13 cellular contexts compared by ENCODE assay signal in the genomic region with DNA sequence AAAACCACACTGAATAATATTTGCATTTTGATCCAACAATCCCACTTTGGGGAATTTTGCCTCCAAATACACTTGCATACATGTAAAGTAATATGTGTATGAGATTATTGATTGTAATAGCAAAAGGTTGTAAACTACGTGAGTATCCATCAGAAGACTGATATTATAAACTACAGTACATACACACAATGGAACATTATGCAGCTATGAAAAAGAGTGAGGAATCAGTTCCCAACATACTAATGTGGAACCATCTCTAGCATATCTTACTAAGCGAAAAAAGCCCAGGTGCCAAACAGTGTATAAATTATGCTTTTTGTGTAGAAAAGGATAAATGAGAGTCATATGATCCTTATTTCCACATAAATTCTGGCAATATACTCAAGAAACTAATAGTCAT. TPM values are rescaled to one million over a fixed set of nuclear protein-coding genes. Genes with fewer than 3 reads are reported as not detected.
DNase-seq lines count a peak whose midpoint lies in the region; ATAC-seq and TF ChIP-seq lines count a peak whose summit lies in the region.
"Had no signal": no experiment of that assay in that cellular context is flagged by ENCODE, and none has a peak within 500 bp of the region (broad histone marks: within the 10 kb centered on the region; RNA-seq: fewer than 3 reads in every experiment).

No MANE protein-coding gene starts in this region.

- H3K4me1 Mint-ChIP-seq in Calu3 (ENCODE audit: low read depth, unreplicated experiment) (no peaks in the 10 kb centered on the region), nephron progenitor cell (peaks cover 6% of the 10 kb centered on the region)

- H3K27ac ChIP-seq in OCI-LY7 (ENCODE audit: low read depth, low read length, poor library complexity, severe bottlenecking) (no peak overlapping the region), coronary artery (peak overlapping the region in 1 of 2 donors; percentile 1), sigmoid colon (peak overlapping the region in 1 of 4 donors; percentile 81)

- no peak for TF ChIP-seq EP300 in sigmoid colon (IDR thresholded peaks at IDR 0.05)

- BruUV-seq in Calu3 (replicated peaks; lab: Mats Ljungman, UMichigan) (no TSS peak), OCI-LY7 (replicated peaks; lab: Mats Ljungman, UMichigan) (no TSS peak)

- H3K9me3 Mint-ChIP-seq in Calu3 (ENCODE audit: low read depth, unreplicated experiment) (no peaks in the 10 kb centered on the region), nephron progenitor cell (peaks cover 11% of the 10 kb centered on the region)

- no peak for TF ChIP-seq POLR2A in sigmoid colon (IDR thresholded peaks at IDR 0.05)

- H3K79me2 ChIP-seq in OCI-LY7 (ENCODE audit: insufficient read depth, low read depth, low read length): peaks cover 7% of the 10 kb centered on the region; the same call in 1 of the 2 replicates

- intact Hi-C loops in Calu3 (cut with micrococcal nuclease; ENCODE audit: unreplicated experiment) (no loop called here), OCI-LY7 (cut with micrococcal nuclease; ENCODE audit: unreplicated experiment) (no loop called here), sigmoid colon (cut with DNase I) (loop anchor here (10.0 kb wide), 2 partner anchors 81 to 619 kb away; a partner anchor contains a TSS)

- peak overlapping the region; percentile 78 for H3K4me3 Mint-ChIP-seq in Calu3 (ENCODE audit: low read depth, unreplicated experiment)
- H3K4me3 Mint-ChIP-seq in nephron progenitor cell: peak overlapping the region; percentile 89

- no peaks in the 10 kb centered on the region for H4K20me1 ChIP-seq in OCI-LY7 (ENCODE audit: insufficient read depth, low read length)

- WGBS in sigmoid colon, 2 donors: 97% methylated on average over 2 of the region's 2 CpGs

- TF ChIP-seq CTCF in Calu3 (IDR thresholded peaks at IDR 0.05; ENCODE audit: unreplicated experiment): no peak
- no peak for TF ChIP-seq CTCF in OCI-LY7 (conservative IDR thresholded peaks at IDR 0.05; ENCODE audit: low read length)
- TF ChIP-seq CTCF in coronary artery (IDR thresholded peaks at IDR 0.05): no peak
- TF ChIP-seq CTCF in nephron progenitor cell (IDR thresholded peaks at IDR 0.05): no peak
- no peak for TF ChIP-seq CTCF in sigmoid colon (IDR thresholded peaks at IDR 0.05)

- peak overlapping the region; percentile 61; the same call in 1 of the 2 replicates for H3K4me2 ChIP-seq in OCI-LY7 (ENCODE audit: low read length)

- H3K9me3 ChIP-seq in OCI-LY7 (ENCODE audit: low read length) (no peaks in the 10 kb centered on the region; the same call in 1 of the 2 replicates), sigmoid colon (no peaks in the 10 kb centered on the region)
- H3K9me3 ChIP-seq: Caco-2, vagina had no signal

- ATAC-seq in HG03159 (IDR thresholded peaks at IDR 0.05; ENCODE audit: unreplicated experiment) (no peak), HG03439 (IDR thresholded peaks at IDR 0.05; ENCODE audit: unreplicated experiment) (no peak), GM21526 (IDR thresholded peaks at IDR 0.05; ENCODE audit: low FRiP score, unreplicated experiment) (no peak)
- ATAC-seq: HCT116, right cardiac atrium had no signal

- CTCF ChIA-PET in Calu3 (lab: Charles Lee) (interaction anchor here (1.4 kb wide), 1 partner anchor 10 kb away, joined by 3 read pairs; no protein-coding TSS in a partner anchor), OCI-LY7 (lab: Charles Lee; ENCODE audit: unreplicated experiment) (no interaction called here)

- H2AFZ ChIP-seq in OCI-LY7 (ENCODE audit: low read length): no peak overlapping the region

- POLR2A ChIA-PET in OCI-LY7 (lab: Charles Lee): interaction anchor here (0.6 to 1.9 kb wide), 4 partner anchors 10 to 637 kb away, joined by 3 to 7 read pairs (median 3); no protein-coding TSS in a partner anchor

- H3K9me2 ChIP-seq in OCI-LY7 (ENCODE audit: insufficient read depth, low read length): no peaks in the 10 kb centered on the region

- H3K27ac Mint-ChIP-seq in Calu3 (ENCODE audit: unreplicated experiment) (no peak overlapping the region), nephron progenitor cell (no peak overlapping the region)

- peaks cover 33% of the 10 kb centered on the region for H3K36me3 Mint-ChIP-seq in Calu3 (ENCODE audit: insufficient read depth, unreplicated experiment)
- peaks cover 40% of the 10 kb centered on the region for H3K36me3 Mint-ChIP-seq in nephron progenitor cell (ENCODE audit: low read depth)

- H3K4me1 ChIP-seq in OCI-LY7 (ENCODE audit: insufficient read depth, low read length, poor library complexity, severe bottlenecking) (peaks cover 5% of the 10 kb centered on the region), sigmoid colon (peaks cover 0 to 14% (median 7%) of the 10 kb centered on the region in 4 donors)
- H3K4me1 ChIP-seq: Caco-2 had no signal

- H3K36me3 ChIP-seq in OCI-LY7 (ENCODE audit: insufficient read depth, low read length) (0 out of 2 replicates have a peak, but pooled peaks cover 2% of the 10 kb centered on the region), sigmoid colon (peaks cover 0 to 24% (median 3%) of the 10 kb centered on the region in 4 donors)

- H3K4me3 ChIP-seq in OCI-LY7 (ENCODE audit: low read depth, low read length, poor library complexity, severe bottlenecking) (no peak overlapping the region), coronary artery (peak overlapping the region; percentile 81), sigmoid colon (peak overlapping the region in 1 of 4 donors; percentile 59)

- DNase-seq in Calu3 (no peak), OCI-LY7 (ENCODE audit: low spot score) (no peak), coronary artery (ENCODE audit: low spot score) (no peak), nephron progenitor cell (no peak), sigmoid colon (no peak)
- DNase-seq: Caco-2, NCI-H510A had no signal

- H3K27me3 Mint-ChIP-seq in Calu3 (ENCODE audit: unreplicated experiment) (no peaks in the 10 kb centered on the region), nephron progenitor cell (ENCODE audit: low read depth, poor library complexity) (peaks cover 6% of the 10 kb centered on the region)

- no peaks in the 10 kb centered on the region for H3K27me3 ChIP-seq in sigmoid colon
- H3K27me3 ChIP-seq: vagina had no signal

RNA-seq across cellular contexts. Expression of a gene that starts 16.0 kb away (rescaled TPM):
- 17.1 and 17.4 TPM in 2 replicates for total RNA-seq in Calu3 (2022)
- total RNA-seq in OCI-LY7 (2014; rRNA removed; shearing (Covaris generic)): 6.4 and 7.0 TPM in 2 replicates
- 9.3 and 11.5 TPM in 2 replicates for total RNA-seq in OCI-LY7 (2022)
- total RNA-seq in sigmoid colon: 10 to 100 TPM; 18.6 to 59.2 (median 31.2) TPM
- 10 to 100 TPM in 2 of 3 donors, 1 to 10 TPM in 1; 4.4 to 18.6 (median 10.1) TPM for polyA plus RNA-seq in sigmoid colon
- total RNA-seq: Caco-2 had no signal
